Comparison of ENCODE assay signal across 24 cellular contexts in genomic region chr2:36360834-36361233, GRCh38. TPM values are rescaled to one million over a fixed set of nuclear protein-coding genes. Genes with fewer than 3 reads are reported as not detected.
A peak's percentile ranks its signal among the peaks of the same experiment; 100 is the strongest.
DNase-seq lines count a peak whose midpoint lies in the region; ATAC-seq and TF ChIP-seq lines count a peak whose summit lies in the region.
"Had no signal": no experiment of that assay in that cellular context is flagged by ENCODE, and none has a peak within 500 bp of the region (broad histone marks: within the 10 kb centered on the region; RNA-seq: fewer than 3 reads in every experiment).

No MANE protein-coding gene starts in this region.

- peaks cover 5% of the 10 kb centered on the region for H3K36me3 Mint-ChIP-seq in chondrocyte (ENCODE audit: low read depth)
- H3K36me3 Mint-ChIP-seq: activated naive CD8-positive, alpha-beta T cell treated with anti-CD3 and anti-CD28 coated beads, Interleukin-2, amount 10 ng/mL, durations not matched to agents 7 days and 5 days; immature natural killer cell; naive thymus-derived CD8-positive, alpha-beta T cell; WTC11 had no signal

- H2BK20ac ChIP-seq in IMR-90 (ENCODE audit: low read depth, low read length), result no peak overlapping the region

- H3K14ac ChIP-seq in IMR-90 (replicated peaks; ENCODE audit: low read depth, low read length) (peak overlapping the region; percentile 2; the same call in 1 of the 2 replicates), trophoblast cell (ENCODE audit: low read length) (no peak overlapping the region)

- dilution Hi-C loops in IMR-90 (cut with HindIII; ENCODE audit: low sequenced_read_pairs, unreplicated experiment), result no loop called here

- H3K79me1 ChIP-seq in IMR-90 (ENCODE audit: low read depth in 1 of 2, low read length in 2 of 2) (peaks cover 0 to 13% of the 10 kb centered on the region in 2 experiments; a peak in 2 of 4 replicates), trophoblast cell (ENCODE audit: low read length) (peaks cover 16% of the 10 kb centered on the region)

- no peak overlapping the region for H2BK120ac ChIP-seq in IMR-90 (ENCODE audit: low read depth, low read length)
- H2BK120ac ChIP-seq in trophoblast cell (ENCODE audit: insufficient read depth, low read length, poor library complexity), result no peak overlapping the region

- H3K4me1 ChIP-seq in IMR-90 (ENCODE audit: control insufficient read depth, insufficient read depth, low read length) (peaks cover 35% of the 10 kb centered on the region), trophoblast cell (ENCODE audit: control insufficient read depth in 1 of 2, insufficient read depth in 2 of 2, low read length in 2 of 2) (peaks cover 0 to 11% of the 10 kb centered on the region in 2 experiments)

- no peak overlapping the region for H3K56ac ChIP-seq in IMR-90 (ENCODE audit: extremely low read depth, insufficient read depth, low read length)

- peak overlapping the region; percentile 51 for H3K27ac ChIP-seq in 22Rv1
- no peak overlapping the region; the same call in 1 of the 2 replicates for H3K27ac ChIP-seq in IMR-90 (ENCODE audit: insufficient read depth, low read length)
- no peak overlapping the region for H3K27ac ChIP-seq in trophoblast cell (ENCODE audit: low read depth, low read length)
- H3K27ac ChIP-seq: skin epidermis, suprapubic skin had no signal

- H3K4me2 ChIP-seq in IMR-90 (ENCODE audit: low read depth, low read length) (peak overlapping the region; percentile 86; the same call in 1 of the 2 replicates), trophoblast cell (ENCODE audit: low read length) (no peak overlapping the region)

- H3K9ac ChIP-seq in IMR-90 (ENCODE audit: low read depth, low read length) (peak overlapping the region; percentile 39; the same call in 1 of the 2 replicates), trophoblast cell (ENCODE audit: low read length) (no peak overlapping the region)

- no peak overlapping the region for H4K91ac ChIP-seq in IMR-90 (ENCODE audit: insufficient read depth, low read depth, low read length)
- H4K91ac ChIP-seq in trophoblast cell (ENCODE audit: low read depth, low read length), result no peak overlapping the region

- no CpG with 5 or more reads among the region's 1 CpG for WGBS in IMR-90 (ENCODE audit: extremely low coverage in 2 of 2, insufficient read length in 1 of 2), 2 experiments
- no CpG with 5 or more reads among the region's 1 CpG for WGBS in trophoblast cell (ENCODE audit: extremely low coverage, insufficient coverage, insufficient read length)

- DNase-seq in IMR-90, result no peak
- DNase-seq in chondrocyte (ENCODE audit: low spot score), result no peak
- DNase-seq in trophoblast cell, result no peak
- no peak for DNase-seq in activated T-cell treated with anti-CD3 and anti-CD28 coated beads for 4 hours
- no peak for DNase-seq in AG08396 (ENCODE audit: low spot score)
- DNase-seq: activated CD8-positive, alpha-beta memory T cell treated with anti-CD3 and anti-CD28 coated beads for 24 hours; activated naive CD8-positive, alpha-beta T cell treated with anti-CD3 and anti-CD28 coated beads, Interleukin-2, amount 10 ng/mL, durations not matched to agents 7 days and 5 days; CD8-positive, alpha-beta T cell; DND-41; heart right ventricle; immature natural killer cell; KG1; naive thymus-derived CD8-positive, alpha-beta T cell; NCI-H1092; NCI-H524; SHP77; stimulated activated CD8-positive, alpha-beta memory T cell treated with anti-CD3 and anti-CD28 coated beads, Interleukin-4, amount 100 ng/mL, for 48 hours had no signal

- CTCF ChIA-PET in IMR-90 (lab: Yijun Ruan, JAX), result no interaction called here

- H3K27me3 ChIP-seq in IMR-90 (ENCODE audit: control insufficient read depth, insufficient read depth, low read length) (no peaks in the 10 kb centered on the region), trophoblast cell (ENCODE audit: insufficient read depth, low read length) (no peaks in the 10 kb centered on the region)
- H3K27me3 ChIP-seq: suprapubic skin had no signal

- TF ChIP-seq CTCF in 22Rv1 (IDR thresholded peaks at IDR 0.05) (no peak), IMR-90 (conservative IDR thresholded peaks at IDR 0.05; ENCODE audit: low read depth, low read length) (no peak), chondrocyte (IDR thresholded peaks at IDR 0.05) (no peak)

- H4K12ac ChIP-seq in trophoblast cell (ENCODE audit: low read depth, low read length), result no peak overlapping the region

- in situ Hi-C loops in IMR-90 (cut with MboI; ENCODE audit: low sequenced_read_pairs), result no loop called here

- intact Hi-C loops in IMR-90 (cut with micrococcal nuclease), result no loop called here

- H3K4me3 ChIP-seq in IMR-90 (ENCODE audit: insufficient read depth, low read depth, low read length) (no peak overlapping the region), trophoblast cell (ENCODE audit: low read depth, low read length) (no peak overlapping the region)
- H3K4me3 ChIP-seq: heart right ventricle, skin epidermis, suprapubic skin had no signal

- H4K5ac ChIP-seq in IMR-90 (ENCODE audit: low read depth, low read length), result no peak overlapping the region

- ATAC-seq in IMR-90 (ENCODE audit: low read depth) (no peak), GM21367 (IDR thresholded peaks at IDR 0.05; ENCODE audit: unreplicated experiment) (no peak), GM19035 (IDR thresholded peaks at IDR 0.05; ENCODE audit: unreplicated experiment) (no peak)
- ATAC-seq: CD8-positive, alpha-beta T cell; heart right ventricle; naive thymus-derived CD8-positive, alpha-beta T cell; WTC11 had no signal

- H3K9me3 ChIP-seq in IMR-90 (ENCODE audit: control insufficient read depth, insufficient read depth, low read length), result no peaks in the 10 kb centered on the region
- no peaks in the 10 kb centered on the region for H3K9me3 ChIP-seq in trophoblast cell (ENCODE audit: insufficient read depth, low read depth, low read length)
- H3K9me3 ChIP-seq: heart right ventricle, suprapubic skin had no signal

- peaks cover 12% of the 10 kb centered on the region for H3K9me1 ChIP-seq in IMR-90 (ENCODE audit: insufficient read depth, low read length)

- peaks cover 7% of the 10 kb centered on the region; the same call in 1 of the 2 replicates for H3K36me3 ChIP-seq in IMR-90 (ENCODE audit: control insufficient read depth, insufficient read depth, low read length)
- H3K36me3 ChIP-seq in trophoblast cell (ENCODE audit: control insufficient read depth in 1 of 2, insufficient read depth in 2 of 2, low read length in 2 of 2), result no peaks in the 10 kb centered on the region
- H3K36me3 ChIP-seq: heart right ventricle, suprapubic skin had no signal

- H2AFZ ChIP-seq in IMR-90 (replicated peaks; ENCODE audit: low read length, poor library complexity) (no peak overlapping the region), trophoblast cell (ENCODE audit: insufficient read depth, low read length, poor library complexity) (no peak overlapping the region)

- H4K8ac ChIP-seq in IMR-90 (ENCODE audit: low read depth in 2 of 2, low read length in 2 of 2), result no peak overlapping the region
- H4K8ac ChIP-seq in trophoblast cell (ENCODE audit: low read depth, low read length), result no peak overlapping the region

- no peak for TF ChIP-seq RAD21 in IMR-90 (IDR thresholded peaks at IDR 0.05; ENCODE audit: low read length)

- BruUV-seq in IMR-90 (replicated peaks; lab: Mats Ljungman, UMichigan), result no TSS peak

- no peaks in the 10 kb centered on the region for H3K9me3 Mint-ChIP-seq in chondrocyte (ENCODE audit: low read depth)
- H3K9me3 Mint-ChIP-seq: activated naive CD8-positive, alpha-beta T cell treated with anti-CD3 and anti-CD28 coated beads, Interleukin-2, amount 10 ng/mL, durations not matched to agents 7 days and 5 days; CD8-positive, alpha-beta T cell; immature natural killer cell; naive thymus-derived CD8-positive, alpha-beta T cell; T-helper 1 cell treated with Interleukin-12 subunit alpha and Interleukin-12 subunit beta and Interleukin-4 antibody, amounts not matched to agents 30 μg/mL and 1 μg/mL, for 36 hours; WTC11 had no signal

- H3K18ac ChIP-seq in IMR-90 (ENCODE audit: low read depth, low read length) (peak overlapping the region; percentile 38; the same call in 1 of the 2 replicates), trophoblast cell (ENCODE audit: low read length) (no peak overlapping the region)

- TF ChIP-seq POLR2A in IMR-90 (IDR thresholded peaks at IDR 0.05; ENCODE audit: low read depth, low read length), result no peak

- peak overlapping the region; percentile 85 for H2BK5ac ChIP-seq in IMR-90 (ENCODE audit: low read depth, low read length, poor library complexity, severe bottlenecking)
- no peak overlapping the region for H2BK5ac ChIP-seq in trophoblast cell (ENCODE audit: low read depth, low read length, poor library complexity)

- peak overlapping the region; percentile 6 for H3K27ac Mint-ChIP-seq in chondrocyte (ENCODE audit: unreplicated experiment)
- H3K27ac Mint-ChIP-seq: activated naive CD8-positive, alpha-beta T cell treated with anti-CD3 and anti-CD28 coated beads, Interleukin-2, amount 10 ng/mL, durations not matched to agents 7 days and 5 days; CD8-positive, alpha-beta T cell; T-helper 1 cell treated with Interleukin-12 subunit alpha and Interleukin-12 subunit beta and Interleukin-4 antibody, amounts not matched to agents 30 μg/mL and 1 μg/mL, for 36 hours had no signal

- H2BK15ac ChIP-seq in IMR-90 (ENCODE audit: low read depth, low read length), result no peak overlapping the region

- H2AK5ac ChIP-seq in IMR-90 (ENCODE audit: low read depth, low read length) (no peak overlapping the region), trophoblast cell (ENCODE audit: low read length) (no peak overlapping the region)

- peaks cover 94% of the 10 kb centered on the region for H4K20me1 ChIP-seq in IMR-90 (ENCODE audit: insufficient read depth, low read length)

- H2AK9ac ChIP-seq in IMR-90 (replicated peaks; ENCODE audit: low read depth, low read length, poor library complexity), result no peak overlapping the region

- no peak overlapping the region for H2BK12ac ChIP-seq in trophoblast cell (ENCODE audit: low read length)

- H3K27me3 Mint-ChIP-seq in chondrocyte (ENCODE audit: low read depth), result no peaks in the 10 kb centered on the region

- peaks cover 38% of the 10 kb centered on the region for H3K79me2 ChIP-seq in trophoblast cell (ENCODE audit: control insufficient read depth, insufficient read depth, low read length, poor library complexity)

- no peak overlapping the region for H3K4me3 Mint-ChIP-seq in chondrocyte (ENCODE audit: unreplicated experiment)
- H3K4me3 Mint-ChIP-seq: activated naive CD8-positive, alpha-beta T cell treated with anti-CD3 and anti-CD28 coated beads, Interleukin-2, amount 10 ng/mL, durations not matched to agents 7 days and 5 days; CD8-positive, alpha-beta T cell; immature natural killer cell; naive thymus-derived CD8-positive, alpha-beta T cell; T-helper 1 cell treated with Interleukin-12 subunit alpha and Interleukin-12 subunit beta and Interleukin-4 antibody, amounts not matched to agents 30 μg/mL and 1 μg/mL, for 36 hours; WTC11 had no signal

- POLR2A ChIA-PET in IMR-90 (lab: Charles Lee; ENCODE audit: unreplicated experiment), result no interaction called here

- H3K4ac ChIP-seq in IMR-90 (ENCODE audit: low read depth, low read length), result no peak overlapping the region; the same call in 1 of the 2 replicates
- H3K4ac ChIP-seq in trophoblast cell (ENCODE audit: low read depth, low read length), result peak overlapping the region; percentile 95

- H3K23ac ChIP-seq in IMR-90 (ENCODE audit: low read depth, low read length), result peak overlapping the region; percentile 67; the same call in 1 of the 2 replicates
- H3K23ac ChIP-seq in trophoblast cell (ENCODE audit: low read length), result no peak overlapping the region

- H3K4me1 Mint-ChIP-seq in chondrocyte (ENCODE audit: low read depth), result peaks cover 74% of the 10 kb centered on the region

RNA-seq across cellular contexts. Expression of gene CRIM1, which starts 5.3 kb away (rescaled TPM):
- total RNA-seq in IMR-90 (2012; rRNA removed), result 436 and 490 TPM in 2 replicates
- 285 and 316 TPM in 2 replicates for polyA plus RNA-seq in IMR-90 (2012; rRNA removed)
- 203 and 263 TPM in 2 replicates for polyA plus RNA-seq in IMR-90 (2012; cell fraction: cytosol; rRNA removed)
- polyA plus RNA-seq in IMR-90 (2012; cell fraction: nucleus; rRNA removed; ENCODE audit: low replicate concordance), result 109 and 133 TPM in 2 replicates
- 99.5 to 194 TPM (median 184 TPM) in 3 replicates for total RNA-seq in chondrocyte
- polyA plus RNA-seq in trophoblast cell (2013), result 49.0 and 54.7 TPM in 2 replicates
